In genomic region chr6:125338381-125338780, GRCh38 we compare ENCODE assay signal across 3 cellular contexts.
"Had no signal": no experiment of that assay in that cellular context is flagged by ENCODE, and none has a peak within 500 bp of the region (broad histone marks: within the 10 kb centered on the region; RNA-seq: fewer than 3 reads in every experiment).

No MANE protein-coding gene starts in this region.

- H3K4me3 ChIP-seq: GM12878 had no signal

- ATAC-seq: GM12878 had no signal

- DNase-seq: GDM1, GF-D8 had no signal
